In the genomic region with DNA sequence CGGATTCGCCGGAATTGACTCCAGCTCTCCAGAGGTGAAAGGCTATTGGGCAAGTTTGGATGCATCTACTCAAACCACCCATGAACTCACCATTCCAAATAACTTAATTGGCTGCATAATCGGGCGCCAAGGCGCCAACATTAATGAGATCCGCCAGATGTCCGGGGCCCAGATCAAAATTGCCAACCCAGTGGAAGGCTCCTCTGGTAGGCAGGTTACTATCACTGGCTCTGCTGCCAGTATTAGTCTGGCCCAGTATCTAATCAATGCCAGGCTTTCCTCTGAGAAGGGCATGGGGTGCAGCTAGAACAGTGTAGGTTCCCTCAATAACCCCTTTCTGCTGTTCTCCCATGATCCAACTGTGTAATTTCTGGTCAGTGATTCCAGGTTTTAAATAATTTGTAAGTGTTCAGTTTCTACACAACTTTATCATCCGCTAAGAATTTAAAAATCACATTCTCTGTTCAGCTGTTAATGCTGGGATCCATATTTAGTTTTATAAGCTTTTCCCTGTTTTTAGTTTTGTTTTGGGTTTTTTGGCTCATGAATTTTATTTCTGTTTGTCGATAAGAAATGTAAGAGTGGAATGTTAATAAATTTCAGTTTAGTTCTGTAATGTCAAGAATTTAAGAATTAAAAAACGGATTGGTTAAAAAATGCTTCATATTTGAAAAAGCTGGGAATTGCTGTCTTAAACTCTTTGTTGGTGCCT, we compare ENCODE assay signal across 8 cellular contexts. TPM values are rescaled to one million over a fixed set of nuclear protein-coding genes. Genes with fewer than 3 reads are reported as not detected.
DNase-seq lines count a peak whose midpoint lies in the region; ATAC-seq and TF ChIP-seq lines count a peak whose summit lies in the region.

No MANE protein-coding gene starts in this region.

- peaks cover 32% of the 10 kb centered on the region for H3K36me3 Mint-ChIP-seq in MCF 10A (ENCODE audit: insufficient read depth, unreplicated experiment)

- H3K4me3 ChIP-seq in DOHH2 (ENCODE audit: low read length), result peak overlapping the region; percentile 92
- peak overlapping the region; percentile 97 to 98 for H3K4me3 ChIP-seq in muscle layer of colon (ENCODE audit: low read depth in 1 of 2, low read length in 2 of 2)

- H3K4me1 ChIP-seq in DOHH2 (ENCODE audit: control insufficient read depth, low read length) (peaks cover 69% of the 10 kb centered on the region), muscle layer of colon (ENCODE audit: insufficient read depth, low read length) (peaks cover 35% of the 10 kb centered on the region)

- H3F3A ChIP-seq in DOHH2 (ENCODE audit: control insufficient read depth, insufficient read depth), result peaks cover 71% of the 10 kb centered on the region

- no peak for TF ChIP-seq CTCF in DOHH2 (IDR thresholded peaks at IDR 0.05; ENCODE audit: low read depth, low read length, poor library complexity, severe bottlenecking)
- TF ChIP-seq CTCF in MCF 10A (IDR thresholded peaks at IDR 0.05; ENCODE audit: unreplicated experiment), result no peak

- H3K9me3 ChIP-seq in DOHH2 (ENCODE audit: control insufficient read depth, insufficient read depth, low read length), result no peaks in the 10 kb centered on the region
- H3K9me3 ChIP-seq in muscle layer of colon (ENCODE audit: low read length), result no peaks in the 10 kb centered on the region

- DNase-seq in NCI-H2029 treated with DMSO at 0.1 percent for 48 hours (lab: John Stamatoyannopoulos, UW) (peak; percentile 64), MCF 10A (ENCODE audit: unreplicated experiment) (peak; percentile 48)

- peak overlapping the region; percentile 99 for H3K4me2 ChIP-seq in DOHH2 (ENCODE audit: low read length)

- intact Hi-C loops in MCF 10A (cut with micrococcal nuclease), result loop anchor here (5.0 kb wide), 1 partner anchor 159 kb away; the partner anchor contains the start of gene TIA1

- no peaks in the 10 kb centered on the region for H3K9me3 Mint-ChIP-seq in MCF 10A (ENCODE audit: unreplicated experiment)

- peak overlapping the region; percentile 99 for H3K9ac ChIP-seq in muscle layer of colon (ENCODE audit: low read length)

- H3K4me3 Mint-ChIP-seq in MCF 10A (ENCODE audit: unreplicated experiment), result peak overlapping the region; percentile 94

- H3K79me2 ChIP-seq in DOHH2 (ENCODE audit: control insufficient read depth, low read length), result peaks cover 46% of the 10 kb centered on the region

- no peaks in the 10 kb centered on the region for H3K9me2 ChIP-seq in DOHH2 (replicated peaks; ENCODE audit: control insufficient read depth, low read length)

- peaks cover 29% of the 10 kb centered on the region for H3K4me1 Mint-ChIP-seq in MCF 10A (ENCODE audit: insufficient read depth, unreplicated experiment)

- H3K27ac ChIP-seq in DOHH2 (ENCODE audit: low read depth, low read length) (peak overlapping the region; percentile 88), muscle layer of colon (ENCODE audit: low read depth, low read length) (peak overlapping the region; percentile 84)

- H3K36me3 ChIP-seq in DOHH2 (ENCODE audit: control insufficient read depth, low read length) (peaks cover 51% of the 10 kb centered on the region), muscle layer of colon (ENCODE audit: insufficient read depth, low read length) (peaks cover 22% of the 10 kb centered on the region)

- POLR2A ChIA-PET in MCF 10A (lab: Yijun Ruan, JAX), result interaction anchor here (0.6 to 14.0 kb wide), 16 partner anchors 12 to 205 kb away, joined by 3 to 328 read pairs (median 11); partner anchors contain the start of genes C2orf42, MXD1 and PCYOX1

- BruUV-seq in MCF 10A (replicated peaks; lab: Mats Ljungman, UMichigan), result TSS peak; percentile 72

- CTCF ChIA-PET in MCF 10A (lab: Yijun Ruan, JAX), result interaction anchor here (0.6 to 1.2 kb wide), 3 partner anchors 18 to 125 kb away, joined by 3 read pairs; no protein-coding TSS in a partner anchor

- H3K27me3 Mint-ChIP-seq in MCF 10A (ENCODE audit: insufficient read depth, unreplicated experiment), result no peaks in the 10 kb centered on the region

- no peaks in the 10 kb centered on the region for H3K27me3 ChIP-seq in DOHH2 (ENCODE audit: control insufficient read depth, low read length)
- no peaks in the 10 kb centered on the region for H3K27me3 ChIP-seq in muscle layer of colon (ENCODE audit: control insufficient read depth in 1 of 2, insufficient read depth in 2 of 2, low read length in 2 of 2)

- ATAC-seq in GM21390 (IDR thresholded peaks at IDR 0.05; ENCODE audit: unreplicated experiment), result no peak
- ATAC-seq in HG03025 (IDR thresholded peaks at IDR 0.05; ENCODE audit: low FRiP score, unreplicated experiment), result no peak
- ATAC-seq in HG02763 (IDR thresholded peaks at IDR 0.05; ENCODE audit: unreplicated experiment), result no peak
- ATAC-seq in HG03108 (IDR thresholded peaks at IDR 0.05; ENCODE audit: unreplicated experiment), result no peak

- peak overlapping the region; percentile 100 for H3K27ac Mint-ChIP-seq in MCF 10A (ENCODE audit: low read depth, unreplicated experiment)

- H4K20me1 ChIP-seq in DOHH2 (ENCODE audit: control insufficient read depth, insufficient read depth, low read depth, low read length), result no peaks in the 10 kb centered on the region

RNA-seq across cellular contexts. Expression of gene PCBP1, which starts 1.4 kb away (rescaled TPM):
- total RNA-seq in MCF 10A (2022), result 259 and 277 TPM in 2 replicates
